9 cellular contexts compared by ENCODE assay signal in genomic region chr1:172359531-172359991, GRCh38.
DNase-seq lines count a peak whose midpoint lies in the region; ATAC-seq and TF ChIP-seq lines count a peak whose summit lies in the region.
"Had no signal": no experiment of that assay in that cellular context is flagged by ENCODE, and none has a peak within 500 bp of the region (broad histone marks: within the 10 kb centered on the region; RNA-seq: fewer than 3 reads in every experiment).

No MANE protein-coding gene starts in this region.

- H3K4me1 ChIP-seq in testis: peaks cover 29% of the 10 kb centered on the region

- peak overlapping the region; percentile 58 to 82 for H3K27ac ChIP-seq in testis

- DNase-seq in activated CD4-positive, alpha-beta T cell treated with anti-CD3 and anti-CD28 coated beads, Interleukin-2, amount 10 ng/mL, durations not matched to agents 7 days and 5 days: no peak
- DNase-seq in activated CD4-positive, alpha-beta T cell treated with anti-CD3 and anti-CD28 coated beads for 4 hours: no peak
- DNase-seq in SHP77 (lab: John Stamatoyannopoulos, UW): peak; percentile 57 to 65
- peak; percentile 69 for DNase-seq in fibroblast of pulmonary artery (ENCODE audit: low read depth)
- no peak for DNase-seq in testis
- DNase-seq in globus pallidus (ENCODE audit: low spot score): no peak
- DNase-seq: DND-41 had no signal

- POLR2A ChIA-PET in activated CD4-positive, alpha-beta T cell treated with anti-CD3 and anti-CD28 coated beads, Interleukin-2, amount 10 ng/mL, durations not matched to agents 7 days and 5 days (lab: Charles Lee): interaction anchor here (0.7 to 0.8 kb wide), 2 partner anchors 33 to 35 kb away, joined by 3 read pairs; no protein-coding TSS in a partner anchor

- 36 to 40% methylated on average over 3 of the region's 3 CpGs for whole genome bisulfite sequencing in testis, 2 donors

- CTCF ChIA-PET in activated CD4-positive, alpha-beta T cell treated with anti-CD3 and anti-CD28 coated beads, Interleukin-2, amount 10 ng/mL, durations not matched to agents 7 days and 5 days (lab: Charles Lee): interaction anchor here (0.6 to 2.8 kb wide), 9 partner anchors 9 to 227 kb away, joined by 3 to 10 read pairs (median 3); no protein-coding TSS in a partner anchor

- H3K4me3 ChIP-seq in fibroblast of pulmonary artery (replicated peaks; ENCODE audit: low read depth, low read length) (peak overlapping the region; percentile 29), testis (no peak overlapping the region)

- no peak for TF ChIP-seq POLR2A in testis (IDR thresholded peaks at IDR 0.05)

- peaks cover 34% of the 10 kb centered on the region for H3K4me1 Mint-ChIP-seq in activated CD4-positive, alpha-beta T cell treated with anti-CD3 and anti-CD28 coated beads, Interleukin-2, amount 10 ng/mL, durations not matched to agents 7 days and 5 days

- intact Hi-C loops in testis (cut with DNase I; ENCODE audit: low total_unique reads): no loop called here

- TF ChIP-seq CTCF in fibroblast of pulmonary artery (IDR thresholded peaks at IDR 0.05; ENCODE audit: low read length, missing control alignments) (no peak), testis (IDR thresholded peaks at IDR 0.05) (no peak)

- H3K9me3 ChIP-seq in testis: no peaks in the 10 kb centered on the region

- H3K9me3 Mint-ChIP-seq in activated CD4-positive, alpha-beta T cell treated with anti-CD3 and anti-CD28 coated beads, Interleukin-2, amount 10 ng/mL, durations not matched to agents 7 days and 5 days: no peaks in the 10 kb centered on the region

- H3K36me3 Mint-ChIP-seq in activated CD4-positive, alpha-beta T cell treated with anti-CD3 and anti-CD28 coated beads, Interleukin-2, amount 10 ng/mL, durations not matched to agents 7 days and 5 days (ENCODE audit: low read depth): no peaks in the 10 kb centered on the region

- ATAC-seq in HG03108 (IDR thresholded peaks at IDR 0.05; ENCODE audit: unreplicated experiment) (no peak), HG02884 (IDR thresholded peaks at IDR 0.05; ENCODE audit: unreplicated experiment) (no peak)

- peaks cover under 1% of the 10 kb centered on the region for H3K27me3 Mint-ChIP-seq in activated CD4-positive, alpha-beta T cell treated with anti-CD3 and anti-CD28 coated beads, Interleukin-2, amount 10 ng/mL, durations not matched to agents 7 days and 5 days

- no peaks in the 10 kb centered on the region for H3K36me3 ChIP-seq in testis (ENCODE audit: low read depth, missing control alignments)

- H3K27me3 ChIP-seq in testis: no peaks in the 10 kb centered on the region

- no peak overlapping the region for H3K4me3 Mint-ChIP-seq in activated CD4-positive, alpha-beta T cell treated with anti-CD3 and anti-CD28 coated beads, Interleukin-2, amount 10 ng/mL, durations not matched to agents 7 days and 5 days

- H3K27ac Mint-ChIP-seq in activated CD4-positive, alpha-beta T cell treated with anti-CD3 and anti-CD28 coated beads, Interleukin-2, amount 10 ng/mL, durations not matched to agents 7 days and 5 days: peak overlapping the region; percentile 88

Comparison
In these comparisons a context has a peak if more than half of its experiments do, and no peak if none do; other contexts are left out.
1. DNase-seq: peak in SHP77 (2 of 2) and fibroblast of pulmonary artery (single experiment); none in activated CD4-positive, alpha-beta T cell treated with anti-CD3 and anti-CD28 coated beads, Interleukin-2, amount 10 ng/mL, durations not matched to agents 7 days and 5 days (single experiment), activated CD4-positive, alpha-beta T cell treated with anti-CD3 and anti-CD28 coated beads for 4 hours (0 of 2), testis (single experiment) and globus pallidus (single experiment).